ENCODE assay signal across 21 cellular contexts in the genomic region with DNA sequence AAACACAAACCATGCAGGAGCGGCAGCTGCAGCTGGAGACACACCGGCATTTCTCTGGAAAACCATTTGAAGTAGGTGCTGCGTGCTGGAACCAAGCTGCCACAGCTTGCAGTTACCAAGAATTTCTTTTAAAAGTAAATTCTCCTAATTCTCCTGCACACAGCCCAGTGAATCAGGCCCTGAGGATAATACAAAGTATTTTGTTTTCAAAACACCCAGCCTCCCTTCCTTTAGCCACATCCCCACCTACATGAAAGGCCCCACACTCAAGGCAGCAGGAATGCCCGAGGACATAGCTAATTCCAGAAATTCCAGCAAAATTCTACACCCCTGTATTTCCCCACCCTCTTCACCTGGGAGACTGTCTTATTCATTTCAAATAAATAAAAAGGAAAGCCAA.
DNase-seq lines count a peak whose midpoint lies in the region; ATAC-seq, FAIRE-seq and TF ChIP-seq lines count a peak whose summit lies in the region.
"Had no signal": no experiment of that assay in that cellular context is flagged by ENCODE, and none has a peak within 500 bp of the region (broad histone marks: within the 10 kb centered on the region; RNA-seq: fewer than 3 reads in every experiment).

No MANE protein-coding gene starts in this region.

- H3K9ac ChIP-seq in HUES6 (ENCODE audit: low read length), result peak overlapping the region; percentile 25
- no peak overlapping the region for H3K9ac ChIP-seq in endodermal cell (ENCODE audit: extremely low read depth, low read length, poor library complexity, severe bottlenecking)
- H3K9ac ChIP-seq in neuronal stem cell (ENCODE audit: low read depth, low read length, poor library complexity), result no peak overlapping the region
- no peak overlapping the region for H3K9ac ChIP-seq in kidney (ENCODE audit: low read length in 2 of 2)
- H3K9ac ChIP-seq: GM23248 had no signal

- FAIRE-seq in kidney (lab: Jason Lieb, UNC), result no peak
- FAIRE-seq: HepG2, K562 had no signal

- H2BK15ac ChIP-seq in neuronal stem cell (ENCODE audit: low read length), result no peak overlapping the region

- no peaks in the 10 kb centered on the region for H3F3A ChIP-seq in GM23338 (replicated peaks; ENCODE audit: low read depth)

- no peaks in the 10 kb centered on the region for H3K79me2 ChIP-seq in GM23338 (replicated peaks; ENCODE audit: insufficient read depth)

- H3K4me3 ChIP-seq in GM23338 (no peak overlapping the region), HUES6 (ENCODE audit: low read depth, low read length) (no peak overlapping the region), endodermal cell (ENCODE audit: low read length) (no peak overlapping the region), neuronal stem cell (ENCODE audit: low read length in 2 of 2) (no peak overlapping the region), kidney (ENCODE audit: low read length in 2 of 2) (no peak overlapping the region)
- H3K4me3 ChIP-seq: GM23248, K562, Peyer's patch had no signal

- intact Hi-C loops in kidney (cut with DNase I), result no loop called here

- TF ChIP-seq CTCF in GM23338 (conservative IDR thresholded peaks at IDR 0.05; ENCODE audit: low read depth in 2 of 2), result no peak
- TF ChIP-seq CTCF in endodermal cell (conservative IDR thresholded peaks at IDR 0.05), result no peak
- no peak for TF ChIP-seq CTCF in kidney (IDR thresholded peaks at IDR 0.05; ENCODE audit: borderline replicate concordance, extremely low read depth, insufficient read depth)

- no peak overlapping the region for H3K4me2 ChIP-seq in GM23338
- H3K4me2 ChIP-seq in neuronal stem cell (ENCODE audit: insufficient read depth, low read length, poor library complexity, severe bottlenecking), result no peak overlapping the region

- no peak overlapping the region for H2AK5ac ChIP-seq in neuronal stem cell (ENCODE audit: low read depth, low read length)

- no peak overlapping the region for H2AFZ ChIP-seq in GM23338
- H2AFZ ChIP-seq in neuronal stem cell (ENCODE audit: low read length), result peak overlapping the region; percentile 25
- H2AFZ ChIP-seq: GM23248 had no signal

- H3K27me3 ChIP-seq in GM23338 (ENCODE audit: insufficient read depth), result no peaks in the 10 kb centered on the region
- H3K27me3 ChIP-seq in HUES6 (ENCODE audit: control insufficient read depth, insufficient read depth, low read length), result no peaks in the 10 kb centered on the region
- no peaks in the 10 kb centered on the region for H3K27me3 ChIP-seq in endodermal cell (ENCODE audit: control insufficient read depth, insufficient read depth, low read length, poor library complexity, severe bottlenecking)
- no peaks in the 10 kb centered on the region for H3K27me3 ChIP-seq in neuronal stem cell (ENCODE audit: control insufficient read depth in 3 of 3, insufficient read depth in 3 of 3, low read depth in 1 of 3, low read length in 3 of 3)
- H3K27me3 ChIP-seq: Peyer's patch had no signal

- no peaks in the 10 kb centered on the region for H3K9me3 ChIP-seq in HUES6 (ENCODE audit: control insufficient read depth, insufficient read depth, low read depth, low read length)
- no peaks in the 10 kb centered on the region for H3K9me3 ChIP-seq in endodermal cell (ENCODE audit: control insufficient read depth, low read length)
- H3K9me3 ChIP-seq in neuronal stem cell (replicated peaks in 1 of 2; ENCODE audit: control insufficient read depth in 2 of 2, insufficient read depth in 1 of 2, low read depth in 1 of 2, low read length in 2 of 2), result no peaks in the 10 kb centered on the region
- H3K9me3 ChIP-seq in kidney (ENCODE audit: control insufficient read depth in 1 of 2, low read length in 2 of 2), result no peaks in the 10 kb centered on the region
- H3K9me3 ChIP-seq: Peyer's patch had no signal

- no peaks in the 10 kb centered on the region for H3K9me2 ChIP-seq in GM23338 (ENCODE audit: insufficient read depth)

- no peak overlapping the region for H3K27ac Mint-ChIP-seq in GM23338
- H3K27ac Mint-ChIP-seq in endodermal cell, result peak overlapping the region; percentile 77
- H3K27ac Mint-ChIP-seq in T-helper 2 cell treated with Interferon-gamma antibody and Interleukin-4, amounts not matched to agents 5 μg/mL and 100 μg/mL, for 36 hours, result no peak overlapping the region
- H3K27ac Mint-ChIP-seq: CD4-positive, CD25-positive, alpha-beta regulatory T cell had no signal

- no peak overlapping the region for H3K4me3 Mint-ChIP-seq in GM23338
- no peak overlapping the region for H3K4me3 Mint-ChIP-seq in endodermal cell
- H3K4me3 Mint-ChIP-seq in T-helper 2 cell treated with Interferon-gamma antibody and Interleukin-4, amounts not matched to agents 5 μg/mL and 100 μg/mL, for 36 hours, result no peak overlapping the region
- H3K4me3 Mint-ChIP-seq: CD4-positive, CD25-positive, alpha-beta regulatory T cell had no signal

- no peaks in the 10 kb centered on the region for H4K20me1 ChIP-seq in GM23338 (replicated peaks; ENCODE audit: insufficient read depth)

- H3K9me3 Mint-ChIP-seq in GM23338 (peaks cover 63% of the 10 kb centered on the region), endodermal cell (peaks cover 4% of the 10 kb centered on the region)
- H3K9me3 Mint-ChIP-seq in T-helper 2 cell treated with Interferon-gamma antibody and Interleukin-4, amounts not matched to agents 5 μg/mL and 100 μg/mL, for 36 hours, result peaks cover 38% of the 10 kb centered on the region

- no peak overlapping the region for H4K91ac ChIP-seq in neuronal stem cell (ENCODE audit: low read depth, low read length, poor library complexity)

- 83 to 84% methylated on average over 4 of the region's 4 CpGs for WGBS in endodermal cell (ENCODE audit: insufficient coverage in 1 of 2, insufficient read length in 1 of 2), 2 experiments
- no CpG with 5 or more reads among the region's 4 CpGs for WGBS in neuronal stem cell (ENCODE audit: extremely low coverage in 2 of 2, insufficient read length in 2 of 2, insufficient replicate concordance in 1 of 2), 2 donors

- no peak overlapping the region for H2BK12ac ChIP-seq in neuronal stem cell (ENCODE audit: low read length)

- DNase-seq in GM23338 (ENCODE audit: low spot score) (peak; percentile 1), endodermal cell (peak; percentile 50), neuronal stem cell (ENCODE audit: low spot score) (no peak), kidney (no peak)
- DNase-seq in T-helper 2 cell treated with Interferon-gamma antibody and Interleukin-4, amounts not matched to agents 5 μg/mL and 100 μg/mL, for 36 hours (ENCODE audit: low spot score), result no peak
- DNase-seq in activated CD4-positive, alpha-beta T cell treated with anti-CD3 and anti-CD28 coated beads, Interleukin-2, amount 50 U/mL, for 4 hours, result no peak
- DNase-seq: CD4-positive, CD25-positive, alpha-beta regulatory T cell; EL; GM23248; MM.1S; NCI-H1092; NCI-H1436; NCI-H2029; NCI-H524 treated with DMSO at 0.1 percent for 48 hours; NCI-H82; Peyer's patch had no signal

- H3K14ac ChIP-seq in neuronal stem cell (ENCODE audit: low read length), result no peak overlapping the region

- no peak overlapping the region for H3K23ac ChIP-seq in neuronal stem cell (ENCODE audit: low read depth, low read length, poor library complexity)

- H3K18ac ChIP-seq in neuronal stem cell (ENCODE audit: low read length), result no peak overlapping the region

- H3K36me3 ChIP-seq in GM23338 (ENCODE audit: insufficient read depth) (no peaks in the 10 kb centered on the region), HUES6 (ENCODE audit: control insufficient read depth, insufficient read depth, low read length) (no peaks in the 10 kb centered on the region), endodermal cell (ENCODE audit: control insufficient read depth, insufficient read depth, low read length) (no peaks in the 10 kb centered on the region), neuronal stem cell (replicated peaks in 1 of 2; ENCODE audit: control insufficient read depth in 2 of 2, insufficient read depth in 2 of 2, low read length in 2 of 2) (no peaks in the 10 kb centered on the region), kidney (ENCODE audit: control insufficient read depth in 1 of 2, insufficient read depth in 2 of 2, low read length in 2 of 2) (no peaks in the 10 kb centered on the region)
- H3K36me3 ChIP-seq: Peyer's patch had no signal

- ATAC-seq in GM23338, result no peak
- ATAC-seq: HCT116, HepG2, K562, SK-N-SH treated with all-trans-retinoic acid at 6 μM for 48 hours had no signal

- no peaks in the 10 kb centered on the region; the same call in 2 of the 3 replicates for H3K36me3 Mint-ChIP-seq in GM23338 (ENCODE audit: low read depth)
- no peaks in the 10 kb centered on the region for H3K36me3 Mint-ChIP-seq in endodermal cell (ENCODE audit: low read depth)
- no peaks in the 10 kb centered on the region for H3K36me3 Mint-ChIP-seq in T-helper 2 cell treated with Interferon-gamma antibody and Interleukin-4, amounts not matched to agents 5 μg/mL and 100 μg/mL, for 36 hours (ENCODE audit: low read depth)
- H3K36me3 Mint-ChIP-seq: CD4-positive, CD25-positive, alpha-beta regulatory T cell had no signal

- no peak overlapping the region for H3K4ac ChIP-seq in neuronal stem cell (ENCODE audit: low read length)

- H4K8ac ChIP-seq in neuronal stem cell (ENCODE audit: low read depth, low read length), result no peak overlapping the region

- no peak overlapping the region for H2BK120ac ChIP-seq in neuronal stem cell (ENCODE audit: low read depth, low read length)

- H3K4me1 ChIP-seq in GM23338 (ENCODE audit: insufficient read depth), result no peaks in the 10 kb centered on the region
- peaks cover 11% of the 10 kb centered on the region for H3K4me1 ChIP-seq in HUES6 (ENCODE audit: control insufficient read depth, insufficient read depth, low read length)
- H3K4me1 ChIP-seq in endodermal cell (ENCODE audit: control insufficient read depth, insufficient read depth, low read length), result peaks cover 3% of the 10 kb centered on the region
- peaks cover 4 to 8% of the 10 kb centered on the region in 2 donors for H3K4me1 ChIP-seq in neuronal stem cell (ENCODE audit: control insufficient read depth in 2 of 2, insufficient read depth in 1 of 2, low read depth in 1 of 2, low read length in 2 of 2)
- no peaks in the 10 kb centered on the region for H3K4me1 ChIP-seq in kidney (ENCODE audit: control insufficient read depth in 1 of 2, insufficient read depth in 1 of 2, low read depth in 1 of 2, low read length in 2 of 2)
- H3K4me1 ChIP-seq: Peyer's patch had no signal

- H3K27me3 Mint-ChIP-seq in GM23338 (ENCODE audit: insufficient read depth, low read depth, poor library complexity) (peaks cover 4% of the 10 kb centered on the region), endodermal cell (ENCODE audit: insufficient read depth) (no peaks in the 10 kb centered on the region)
- H3K27me3 Mint-ChIP-seq in T-helper 2 cell treated with Interferon-gamma antibody and Interleukin-4, amounts not matched to agents 5 μg/mL and 100 μg/mL, for 36 hours (ENCODE audit: low read depth), result no peaks in the 10 kb centered on the region
- H3K27me3 Mint-ChIP-seq: CD4-positive, CD25-positive, alpha-beta regulatory T cell had no signal

- H3K4me1 Mint-ChIP-seq in GM23338 (no peaks in the 10 kb centered on the region; the same call in 2 of the 3 replicates), endodermal cell (peaks cover 8% of the 10 kb centered on the region)
- H3K4me1 Mint-ChIP-seq in T-helper 2 cell treated with Interferon-gamma antibody and Interleukin-4, amounts not matched to agents 5 μg/mL and 100 μg/mL, for 36 hours (ENCODE audit: low read depth), result no peaks in the 10 kb centered on the region
- H3K4me1 Mint-ChIP-seq: CD4-positive, CD25-positive, alpha-beta regulatory T cell had no signal

- no peaks in the 10 kb centered on the region for H3K79me1 ChIP-seq in neuronal stem cell (ENCODE audit: low read depth, low read length)

- no peak overlapping the region for H2BK5ac ChIP-seq in neuronal stem cell (ENCODE audit: low read length)

- H3K27ac ChIP-seq in GM23338 (ENCODE audit: low read depth) (no peak overlapping the region), HUES6 (ENCODE audit: low read depth, low read length) (no peak overlapping the region), endodermal cell (ENCODE audit: low read depth, low read length) (no peak overlapping the region), neuronal stem cell (replicated peaks; ENCODE audit: low read length) (peak overlapping the region; percentile 6), kidney (ENCODE audit: low read depth in 2 of 2, low read length in 2 of 2) (no peak overlapping the region)
- H3K27ac ChIP-seq: GM23248, Peyer's patch had no signal

Comparison
In these comparisons a context has a peak if more than half of its experiments do, and no peak if none do; other contexts are left out.
1. DNase-seq: peak in GM23338 (single experiment) and endodermal cell (single experiment); none in neuronal stem cell (single experiment), kidney (single experiment), T-helper 2 cell treated with Interferon-gamma antibody and Interleukin-4, amounts not matched to agents 5 μg/mL and 100 μg/mL, for 36 hours (single experiment) and activated CD4-positive, alpha-beta T cell treated with anti-CD3 and anti-CD28 coated beads, Interleukin-2, amount 50 U/mL, for 4 hours (0 of 2).